ENCODE assay signal across 1 cellular context in the genomic region with DNA sequence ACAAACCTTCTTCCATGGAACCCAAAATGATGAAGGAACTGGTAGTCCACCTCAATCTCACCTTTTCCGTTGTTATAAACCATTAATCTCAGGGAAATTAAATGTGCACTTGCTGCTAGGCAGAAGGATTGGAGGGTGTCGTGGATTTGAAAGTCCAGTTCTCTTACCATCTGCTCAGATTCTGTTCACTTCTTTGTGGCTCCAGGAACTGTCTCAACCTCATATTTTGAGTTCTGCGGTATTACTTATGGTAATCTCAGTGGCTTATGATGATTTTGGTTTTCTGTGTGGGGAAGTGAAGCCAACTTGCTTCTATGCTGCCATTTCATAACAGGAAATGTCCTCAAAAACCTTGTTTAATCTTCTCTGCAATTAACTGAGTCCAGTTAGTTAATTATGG.
TF ChIP-seq lines count a peak whose summit lies in the region.

No MANE protein-coding gene starts in this region.

TF ChIP-seq in GM23338, 12 proteins besides CTCF, POLR2A, EP300 and RAD21 (continued from another document):
- TF ChIP-seq, protein P1, sequence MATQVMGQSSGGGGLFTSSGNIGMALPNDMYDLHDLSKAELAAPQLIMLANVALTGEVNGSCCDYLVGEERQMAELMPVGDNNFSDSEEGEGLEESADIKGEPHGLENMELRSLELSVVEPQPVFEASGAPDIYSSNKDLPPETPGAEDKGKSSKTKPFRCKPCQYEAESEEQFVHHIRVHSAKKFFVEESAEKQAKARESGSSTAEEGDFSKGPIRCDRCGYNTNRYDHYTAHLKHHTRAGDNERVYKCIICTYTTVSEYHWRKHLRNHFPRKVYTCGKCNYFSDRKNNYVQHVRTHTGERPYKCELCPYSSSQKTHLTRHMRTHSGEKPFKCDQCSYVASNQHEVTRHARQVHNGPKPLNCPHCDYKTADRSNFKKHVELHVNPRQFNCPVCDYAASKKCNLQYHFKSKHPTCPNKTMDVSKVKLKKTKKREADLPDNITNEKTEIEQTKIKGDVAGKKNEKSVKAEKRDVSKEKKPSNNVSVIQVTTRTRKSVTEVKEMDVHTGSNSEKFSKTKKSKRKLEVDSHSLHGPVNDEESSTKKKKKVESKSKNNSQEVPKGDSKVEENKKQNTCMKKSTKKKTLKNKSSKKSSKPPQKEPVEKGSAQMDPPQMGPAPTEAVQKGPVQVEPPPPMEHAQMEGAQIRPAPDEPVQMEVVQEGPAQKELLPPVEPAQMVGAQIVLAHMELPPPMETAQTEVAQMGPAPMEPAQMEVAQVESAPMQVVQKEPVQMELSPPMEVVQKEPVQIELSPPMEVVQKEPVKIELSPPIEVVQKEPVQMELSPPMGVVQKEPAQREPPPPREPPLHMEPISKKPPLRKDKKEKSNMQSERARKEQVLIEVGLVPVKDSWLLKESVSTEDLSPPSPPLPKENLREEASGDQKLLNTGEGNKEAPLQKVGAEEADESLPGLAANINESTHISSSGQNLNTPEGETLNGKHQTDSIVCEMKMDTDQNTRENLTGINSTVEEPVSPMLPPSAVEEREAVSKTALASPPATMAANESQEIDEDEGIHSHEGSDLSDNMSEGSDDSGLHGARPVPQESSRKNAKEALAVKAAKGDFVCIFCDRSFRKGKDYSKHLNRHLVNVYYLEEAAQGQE (IDR thresholded peaks at IDR 0.05; ENCODE audit: unreplicated experiment) = no peak
- TF ChIP-seq JUNB (IDR thresholded peaks at IDR 0.05; ENCODE audit: unreplicated experiment) = no peak
